Comparison of ENCODE assay signal across 23 cellular contexts in the genomic region with DNA sequence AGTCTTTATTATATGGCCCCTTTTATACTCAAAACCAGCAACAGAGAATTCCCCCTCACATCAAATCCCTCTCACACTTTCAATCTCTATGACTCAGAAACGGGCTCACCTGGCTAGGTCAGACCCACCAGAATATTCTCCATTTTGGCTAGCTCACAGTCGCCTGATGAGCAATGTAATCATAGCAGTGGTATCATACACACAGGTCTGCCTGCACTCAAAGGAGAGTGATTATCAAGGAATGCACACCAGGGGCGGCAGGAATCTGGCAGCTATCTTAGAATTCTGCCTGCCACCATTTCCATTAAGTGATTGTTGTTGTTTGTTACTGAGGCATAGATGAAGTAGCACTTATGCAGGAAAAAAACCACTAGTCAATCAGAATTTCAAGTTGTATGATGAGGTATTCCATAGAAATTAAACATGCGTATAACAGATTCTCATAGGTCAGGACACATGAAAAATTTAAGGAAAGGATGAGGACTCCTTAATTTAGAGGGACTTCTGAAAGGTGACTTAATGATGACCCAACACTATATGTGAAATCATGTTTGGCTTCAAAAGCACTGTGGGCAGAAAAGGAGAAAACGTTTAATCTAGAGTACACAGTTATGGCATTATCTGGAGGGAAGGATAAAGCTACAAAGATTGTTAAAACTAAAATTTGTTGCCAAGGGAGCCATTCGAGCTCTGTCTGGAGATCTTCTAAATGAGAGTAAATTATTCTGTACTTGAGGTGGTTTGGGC.
A peak's percentile ranks its signal among the peaks of the same experiment; 100 is the strongest.
DNase-seq lines count a peak whose midpoint lies in the region; ATAC-seq and TF ChIP-seq lines count a peak whose summit lies in the region.
"Had no signal": no experiment of that assay in that cellular context is flagged by ENCODE, and none has a peak within 500 bp of the region (broad histone marks: within the 10 kb centered on the region; RNA-seq: fewer than 3 reads in every experiment).

No MANE protein-coding gene starts in this region.

- H2AK5ac ChIP-seq in IMR-90 (ENCODE audit: low read depth, low read length) (peak overlapping the region; percentile 46; the same call in 1 of the 2 replicates), mesendoderm (ENCODE audit: low read length) (no peak overlapping the region)

- H3K27ac ChIP-seq in IMR-90 (ENCODE audit: insufficient read depth, low read length) (peak overlapping the region; percentile 67; the same call in 1 of the 2 replicates), mesendoderm (ENCODE audit: low read depth, low read length) (no peak overlapping the region), suprapubic skin (peak overlapping the region; percentile 34)
- H3K27ac ChIP-seq: C4-2B, uterus, WERI-Rb-1 had no signal

- BruUV-seq in IMR-90 (replicated peaks; lab: Mats Ljungman, UMichigan): no TSS peak

- H3K36me3 ChIP-seq in IMR-90 (ENCODE audit: control insufficient read depth, insufficient read depth, low read length): no peaks in the 10 kb centered on the region
- H3K36me3 ChIP-seq in mesendoderm (ENCODE audit: control insufficient read depth, insufficient read depth, low read length): no peaks in the 10 kb centered on the region
- no peaks in the 10 kb centered on the region for H3K36me3 ChIP-seq in suprapubic skin
- H3K36me3 ChIP-seq: uterus, WERI-Rb-1 had no signal

- H3K18ac ChIP-seq in IMR-90 (ENCODE audit: low read depth, low read length) (peak overlapping the region; percentile 50; the same call in 1 of the 2 replicates), mesendoderm (ENCODE audit: low read length) (no peak overlapping the region)

- peak overlapping the region; percentile 34 for H2BK20ac ChIP-seq in IMR-90 (ENCODE audit: low read depth, low read length)

- intact Hi-C loops in IMR-90 (cut with micrococcal nuclease): no loop called here

- H3K23ac ChIP-seq in IMR-90 (ENCODE audit: low read depth, low read length): no peak overlapping the region
- H3K23ac ChIP-seq in mesendoderm (ENCODE audit: low read length): no peak overlapping the region

- H3K4me1 ChIP-seq in IMR-90 (ENCODE audit: control insufficient read depth, insufficient read depth, low read length) (peaks cover 4% of the 10 kb centered on the region), mesendoderm (ENCODE audit: control insufficient read depth, low read depth, low read length) (no peaks in the 10 kb centered on the region), suprapubic skin (peaks cover 5% of the 10 kb centered on the region)
- H3K4me1 ChIP-seq: uterus had no signal

- H2AFZ ChIP-seq in IMR-90 (replicated peaks; ENCODE audit: low read length, poor library complexity): no peak overlapping the region

- TF ChIP-seq CTCF in IMR-90 (conservative IDR thresholded peaks at IDR 0.05; ENCODE audit: low read depth, low read length): no peak
- no peak for TF ChIP-seq CTCF in epithelial cell of proximal tubule (conservative IDR thresholded peaks at IDR 0.05; ENCODE audit: low read depth, low read length)
- no peak for TF ChIP-seq CTCF in suprapubic skin (IDR thresholded peaks at IDR 0.05)

- H3K4me3 ChIP-seq in IMR-90 (ENCODE audit: insufficient read depth, low read depth, low read length) (no peak overlapping the region), epithelial cell of proximal tubule (ENCODE audit: low read depth, low read length) (no peak overlapping the region), mesendoderm (ENCODE audit: low read length) (no peak overlapping the region), suprapubic skin (no peak overlapping the region)
- H3K4me3 ChIP-seq: dorsolateral prefrontal cortex, GM12878, skin epidermis, uterus had no signal

- peak overlapping the region in 1 of 2 experiments; percentile 41; a peak in 2 of 4 replicates for H4K8ac ChIP-seq in IMR-90 (ENCODE audit: low read depth in 2 of 2, low read length in 2 of 2)
- no peak overlapping the region for H4K8ac ChIP-seq in mesendoderm (ENCODE audit: low read depth, low read length)

- no peaks in the 10 kb centered on the region for H3K79me1 ChIP-seq in IMR-90 (ENCODE audit: low read depth in 1 of 2, low read length in 2 of 2)
- H3K79me1 ChIP-seq in mesendoderm (ENCODE audit: low read length): no peaks in the 10 kb centered on the region

- H3K9me1 ChIP-seq in IMR-90 (ENCODE audit: insufficient read depth, low read length): no peaks in the 10 kb centered on the region

- in situ Hi-C loops in IMR-90 (cut with MboI; ENCODE audit: low sequenced_read_pairs): no loop called here

- no peaks in the 10 kb centered on the region for H3K79me2 ChIP-seq in mesendoderm (ENCODE audit: control insufficient read depth, insufficient read depth, low read length)

- POLR2A ChIA-PET in IMR-90 (lab: Charles Lee; ENCODE audit: unreplicated experiment): no interaction called here

- CTCF ChIA-PET in IMR-90 (lab: Yijun Ruan, JAX): interaction anchor here (0.5 kb wide), 1 partner anchor 1108 kb away, joined by 3 read pairs; no protein-coding TSS in a partner anchor

- no peak overlapping the region for H2AK9ac ChIP-seq in IMR-90 (replicated peaks; ENCODE audit: low read depth, low read length, poor library complexity)

- H4K91ac ChIP-seq in IMR-90 (ENCODE audit: insufficient read depth, low read depth, low read length): no peak overlapping the region

- ATAC-seq in IMR-90 (ENCODE audit: low read depth) (peak; percentile 13; the same call in 1 of the 2 replicates), HG02678 (IDR thresholded peaks at IDR 0.05; ENCODE audit: unreplicated experiment) (no peak)
- ATAC-seq: activated T-cell treated with anti-CD3 and anti-CD28 coated beads, Interleukin-2, amount 50 U/mL, for 72 hours; GM12878; HCT116 had no signal

- TF ChIP-seq POLR2A in IMR-90 (IDR thresholded peaks at IDR 0.05; ENCODE audit: low read depth, low read length) (no peak), suprapubic skin (IDR thresholded peaks at IDR 0.05) (no peak)

- peak overlapping the region; percentile 64 for H3K4me2 ChIP-seq in IMR-90 (ENCODE audit: low read depth, low read length)
- no peak overlapping the region for H3K4me2 ChIP-seq in mesendoderm (ENCODE audit: low read length)

- no peak overlapping the region; the same call in 1 of the 2 replicates for H3K9ac ChIP-seq in IMR-90 (ENCODE audit: low read depth, low read length)
- no peak overlapping the region for H3K9ac ChIP-seq in mesendoderm (ENCODE audit: low read length)

- TF ChIP-seq RAD21 in IMR-90 (IDR thresholded peaks at IDR 0.05; ENCODE audit: low read length): no peak

- H2BK120ac ChIP-seq in IMR-90 (ENCODE audit: low read depth, low read length): peak overlapping the region; percentile 31
- no peak overlapping the region for H2BK120ac ChIP-seq in mesendoderm (ENCODE audit: low read depth, low read length)

- no peaks in the 10 kb centered on the region for H3K9me3 ChIP-seq in IMR-90 (ENCODE audit: control insufficient read depth, insufficient read depth, low read length)
- no peaks in the 10 kb centered on the region for H3K9me3 ChIP-seq in suprapubic skin
- H3K9me3 ChIP-seq: uterus had no signal

- H2BK5ac ChIP-seq in IMR-90 (ENCODE audit: low read depth, low read length, poor library complexity, severe bottlenecking) (no peak overlapping the region), mesendoderm (ENCODE audit: low read length) (no peak overlapping the region)

- H4K5ac ChIP-seq in IMR-90 (ENCODE audit: low read depth, low read length) (peak overlapping the region; percentile 36; the same call in 1 of the 2 replicates), mesendoderm (ENCODE audit: low read length) (no peak overlapping the region)

- WGBS in IMR-90 (ENCODE audit: extremely low coverage in 2 of 2, insufficient read length in 1 of 2), 2 experiments: 60% methylated on average over 1 of the region's 6 CpGs; no CpG with 5 or more reads in 1 of the 2 experiments
- WGBS in mesendoderm (ENCODE audit: extremely low coverage, insufficient coverage, low lambda C conversion rate): no CpG with 5 or more reads among the region's 6 CpGs
- WGBS in suprapubic skin: 66% methylated on average over 6 of the region's 6 CpGs

- H4K20me1 ChIP-seq in IMR-90 (ENCODE audit: insufficient read depth, low read length): no peaks in the 10 kb centered on the region

- H3K27me3 ChIP-seq in IMR-90 (ENCODE audit: control insufficient read depth, insufficient read depth, low read length) (no peaks in the 10 kb centered on the region), mesendoderm (ENCODE audit: insufficient read depth, low read length, poor library complexity) (no peaks in the 10 kb centered on the region), suprapubic skin (no peaks in the 10 kb centered on the region)
- H3K27me3 ChIP-seq: dorsolateral prefrontal cortex, uterus had no signal

- no peak for TF ChIP-seq EP300 in suprapubic skin (IDR thresholded peaks at IDR 0.05)

- dilution Hi-C loops in IMR-90 (cut with HindIII; ENCODE audit: low sequenced_read_pairs, unreplicated experiment): no loop called here

- H2BK15ac ChIP-seq in IMR-90 (ENCODE audit: low read depth, low read length) (no peak overlapping the region; the same call in 2 of the 3 replicates), mesendoderm (replicated peaks; ENCODE audit: low read depth) (no peak overlapping the region)

- H3K14ac ChIP-seq in IMR-90 (replicated peaks; ENCODE audit: low read depth, low read length): peak overlapping the region; percentile 13; the same call in 1 of the 2 replicates

- 0 out of 2 replicates have a peak overlapping the region, but pooled peaks have one; percentile 10 for H3K56ac ChIP-seq in IMR-90 (ENCODE audit: extremely low read depth, insufficient read depth, low read length)
- H3K56ac ChIP-seq in mesendoderm (ENCODE audit: low read length): no peak overlapping the region

- DNase-seq in IMR-90 (peak; percentile 36), epithelial cell of proximal tubule (ENCODE audit: low read depth) (peak; percentile 10), mesendoderm (peak; percentile 66), suprapubic skin (ENCODE audit: low spot score in 2 of 2) (no peak), DMS 273 (lab: John Stamatoyannopoulos, UW; ENCODE audit: unreplicated experiment) (no peak), SKM-1 (lab: John Stamatoyannopoulos, UW; ENCODE audit: unreplicated experiment) (no peak)
- DNase-seq: activated CD4-positive, alpha-beta T cell treated with anti-CD3 and anti-CD28 coated beads, Interleukin-2, amount 10 ng/mL, durations not matched to agents 24 days and 14 days; activated naive CD4-positive, alpha-beta T cell treated with anti-CD3 and anti-CD28 coated beads for 36 hours; activated T-cell treated with anti-CD3 and anti-CD28 coated beads, Interleukin-2, amount 50 U/mL, for 72 hours; amygdala; dorsolateral prefrontal cortex; hypothalamus; NCI-H1105 treated with DMSO at 0.1 percent for 48 hours; NCI-H2081 treated with DMSO at 0.1 percent for 48 hours; OCI-M1; stimulated activated CD4-positive, alpha-beta T cell treated with anti-CD3 and anti-CD28 coated beads, Interleukin-1b, Interleukin-23, amount 100 ng/mL, for 48 hours; uterus; WERI-Rb-1 had no signal

- H3K4ac ChIP-seq in IMR-90 (ENCODE audit: low read depth, low read length) (peak overlapping the region; percentile 2; the same call in 1 of the 2 replicates), mesendoderm (ENCODE audit: low read depth, low read length) (no peak overlapping the region)

TF ChIP-seq in IMR-90, 13 proteins besides CTCF, POLR2A, EP300 and RAD21:
- TF ChIP-seq MAFK (IDR thresholded peaks at IDR 0.05; ENCODE audit: low read depth, low read length) (peak; percentile 85), RFX5 (IDR thresholded peaks at IDR 0.05; ENCODE audit: low read depth, low read length) (no peak)
TF ChIP-seq in IMR-90: peak in this region for 1.

Comparison
In these comparisons a context has a peak if more than half of its experiments do, and no peak if none do; other contexts are left out.
1. DNase-seq: peak in IMR-90 (single experiment), epithelial cell of proximal tubule (single experiment) and mesendoderm (single experiment); none in suprapubic skin (0 of 2), DMS 273 (single experiment) and SKM-1 (single experiment).